Comparison of ENCODE assay signal across 7 cellular contexts in genomic region chr10:97937054-97937453, GRCh38.
"Had no signal": no experiment of that assay in that cellular context is flagged by ENCODE, and none has a peak within 500 bp of the region (broad histone marks: within the 10 kb centered on the region; RNA-seq: fewer than 3 reads in every experiment).

No MANE protein-coding gene starts in this region.

- H3K4me3 ChIP-seq: GM23338 had no signal

- H3K4me1 Mint-ChIP-seq: IgD-negative memory B cell had no signal

- DNase-seq: H9, HCEC 1CT, HFFc6 had no signal

- ATAC-seq: GM23338, HepG2 had no signal

- H3K9me3 Mint-ChIP-seq: GM23338, H9, HFFc6, IgD-negative memory B cell had no signal

- H3K27ac ChIP-seq: HL-60 had no signal

- H3K27ac Mint-ChIP-seq: GM23338, H9, HFFc6, IgD-negative memory B cell had no signal

- H3K4me3 Mint-ChIP-seq: GM23338, H9, HFFc6, IgD-negative memory B cell had no signal
